32 cellular contexts compared by ENCODE assay signal in the genomic region with DNA sequence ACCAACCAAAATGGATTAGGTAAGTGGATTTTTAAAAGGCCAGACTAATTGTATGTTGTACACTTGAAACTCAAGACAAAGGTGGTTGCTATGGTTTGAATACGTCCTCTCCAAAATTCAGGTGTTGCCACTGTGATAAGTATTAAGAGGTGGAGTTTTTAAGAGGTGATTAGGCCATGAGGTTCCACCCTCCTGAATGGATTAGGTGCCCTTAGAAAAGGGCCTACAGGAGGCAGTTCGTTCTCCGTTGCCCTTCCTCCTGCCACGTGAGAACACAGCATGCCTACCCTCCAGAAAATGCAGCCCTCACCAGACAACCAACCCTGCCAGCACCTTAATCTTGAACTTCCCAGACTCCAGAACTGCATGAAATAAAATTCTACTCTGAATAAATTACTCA. TPM values are rescaled to one million over a fixed set of nuclear protein-coding genes. Genes with fewer than 3 reads are reported as not detected.
A peak's percentile ranks its signal among the peaks of the same experiment; 100 is the strongest.
DNase-seq lines count a peak whose midpoint lies in the region; ATAC-seq and TF ChIP-seq lines count a peak whose summit lies in the region.
"Had no signal": no experiment of that assay in that cellular context is flagged by ENCODE, and none has a peak within 500 bp of the region (broad histone marks: within the 10 kb centered on the region; RNA-seq: fewer than 3 reads in every experiment).

No MANE protein-coding gene starts in this region.

- H3K36me3 ChIP-seq in left lung (peaks cover 0 to 34% of the 10 kb centered on the region in 2 donors), urinary bladder (ENCODE audit: insufficient read depth) (no peaks in the 10 kb centered on the region), transverse colon (peaks cover 0 to 30% (median 3%) of the 10 kb centered on the region in 4 donors)

- peak overlapping the region; percentile 66 for H3K27ac ChIP-seq in RWPE1
- H3K27ac ChIP-seq in left lung: no peak overlapping the region
- H3K27ac ChIP-seq in urinary bladder (ENCODE audit: low read depth): peak overlapping the region; percentile 23
- H3K27ac ChIP-seq in transverse colon: no peak overlapping the region
- H3K27ac ChIP-seq: 22Rv1, ascending aorta, C4-2B, coronary artery, heart left ventricle, thyroid gland had no signal

- intact Hi-C loops in left lung (cut with DNase I) (no loop called here), transverse colon (cut with DNase I; ENCODE audit: low total_unique reads) (no loop called here)

- no peak for TF ChIP-seq CTCF in RWPE1 (conservative IDR thresholded peaks at IDR 0.05; ENCODE audit: low read depth)
- no peak for TF ChIP-seq CTCF in left lung (IDR thresholded peaks at IDR 0.05)
- no peak for TF ChIP-seq CTCF in transverse colon (IDR thresholded peaks at IDR 0.05)

- H3K9me3 ChIP-seq in left lung (no peaks in the 10 kb centered on the region), transverse colon (no peaks in the 10 kb centered on the region)
- H3K9me3 ChIP-seq: ascending aorta, heart left ventricle, thyroid gland had no signal

- CTCF ChIA-PET in RWPE1 (lab: Yijun Ruan, JAX): no interaction called here

- DNase-seq in NCI-H1417 (lab: John Stamatoyannopoulos, UW): peak in 2 of 3 experiments; percentile 16 to 70
- no peak for DNase-seq in NCI-H1417 treated with DMSO at 0.1 percent for 48 hours (lab: John Stamatoyannopoulos, UW)
- no peak for DNase-seq in RWPE1 (ENCODE audit: low spot score)
- peak in 1 of 2 donors; percentile 36 for DNase-seq in left lung
- no peak for DNase-seq in DMS114 treated with DMSO at 0.1 percent for 48 hours (lab: John Stamatoyannopoulos, UW; ENCODE audit: unreplicated experiment)
- no peak for DNase-seq in transverse colon
- DNase-seq: activated B cell treated with CpG ODN at 0.5 μM for 24 hours; activated CD4-positive, alpha-beta T cell treated with anti-CD3 and anti-CD28 coated beads, Interleukin-2, amount 50 U/mL, for 4 hours; activated gamma-delta T cell treated with Interleukin-2 at 50 U/mL for 16 hours; activated naive CD8-positive, alpha-beta T cell treated with anti-CD3 and anti-CD28 coated beads, Interleukin-2, amount 10 ng/mL, durations not matched to agents 7 days and 5 days; activated T-cell treated with anti-CD3 and anti-CD28 coated beads, Interleukin-2, amount 50 U/mL, for 48 hours; COR-L47; effector CD8-positive, alpha-beta T cell; heart left ventricle; HFFc6; islet precursor cell; left ventricle myocardium superior; NCI-H1930; NCI-H226; NCI-H82; right cardiac atrium; RPMI8226; stimulated activated CD8-positive, alpha-beta memory T cell treated with anti-CD3 and anti-CD28 coated beads, Interleukin-4, amount 100 ng/mL, for 48 hours; stimulated activated naive CD8-positive, alpha-beta T cell treated with anti-CD3 and anti-CD28 coated beads, Interleukin-15, amount 100 ng/mL, for 72 hours; T-helper 1 cell; thyroid gland had no signal

- POLR2A ChIA-PET in RWPE1 (lab: Yijun Ruan, JAX; ENCODE audit: low non-redundant PET): no interaction called here

- H3K4me1 ChIP-seq in left lung (peaks cover 3 to 6% of the 10 kb centered on the region in 2 donors), urinary bladder (ENCODE audit: insufficient read depth) (no peaks in the 10 kb centered on the region), transverse colon (no peaks in the 10 kb centered on the region)

- ATAC-seq in left lung: peak; percentile 94
- ATAC-seq in SK-N-SH treated with all-trans-retinoic acid at 6 μM for 48 hours: no peak
- ATAC-seq: heart left ventricle; left ventricle myocardium superior; right cardiac atrium; stimulated activated naive CD8-positive, alpha-beta T cell treated with anti-CD3 and anti-CD28 coated beads, Interleukin-15, amount 100 ng/mL, for 72 hours had no signal

- in situ Hi-C loops in transverse colon (cut with MboI; ENCODE audit: low pct_ligation_motif_present in 1 of 4, low pct_unique_long_range_greater_than_20kb in 1 of 4, low sequenced_read_pairs in 3 of 4): no loop called here

- no peak for TF ChIP-seq POLR2A in transverse colon (IDR thresholded peaks at IDR 0.05)

- H3K27me3 ChIP-seq in left lung: no peaks in the 10 kb centered on the region
- H3K27me3 ChIP-seq in transverse colon: no peaks in the 10 kb centered on the region
- H3K27me3 ChIP-seq: ascending aorta, heart left ventricle, thyroid gland had no signal

- H3K4me3 ChIP-seq in left lung: no peak overlapping the region
- no peak overlapping the region for H3K4me3 ChIP-seq in urinary bladder (ENCODE audit: low read depth, low read length)
- no peak overlapping the region for H3K4me3 ChIP-seq in transverse colon
- H3K4me3 ChIP-seq: ascending aorta, coronary artery, heart left ventricle, thyroid gland had no signal

- no peak for TF ChIP-seq EP300 in transverse colon (IDR thresholded peaks at IDR 0.05; ENCODE audit: low read depth)

- 85% methylated on average over 4 of the region's 4 CpGs for WGBS in urinary bladder
- 98% methylated on average over 4 of the region's 4 CpGs; no CpG with 5 or more reads in 1 of the 2 donors for WGBS in transverse colon (ENCODE audit: low coverage in 1 of 2), 2 donors

TF ChIP-seq in SK-N-SH treated with all-trans-retinoic acid at 6 μM for 48 hours, 23 proteins besides CTCF, POLR2A, EP300 and RAD21:
- TF ChIP-seq, protein P1, sequence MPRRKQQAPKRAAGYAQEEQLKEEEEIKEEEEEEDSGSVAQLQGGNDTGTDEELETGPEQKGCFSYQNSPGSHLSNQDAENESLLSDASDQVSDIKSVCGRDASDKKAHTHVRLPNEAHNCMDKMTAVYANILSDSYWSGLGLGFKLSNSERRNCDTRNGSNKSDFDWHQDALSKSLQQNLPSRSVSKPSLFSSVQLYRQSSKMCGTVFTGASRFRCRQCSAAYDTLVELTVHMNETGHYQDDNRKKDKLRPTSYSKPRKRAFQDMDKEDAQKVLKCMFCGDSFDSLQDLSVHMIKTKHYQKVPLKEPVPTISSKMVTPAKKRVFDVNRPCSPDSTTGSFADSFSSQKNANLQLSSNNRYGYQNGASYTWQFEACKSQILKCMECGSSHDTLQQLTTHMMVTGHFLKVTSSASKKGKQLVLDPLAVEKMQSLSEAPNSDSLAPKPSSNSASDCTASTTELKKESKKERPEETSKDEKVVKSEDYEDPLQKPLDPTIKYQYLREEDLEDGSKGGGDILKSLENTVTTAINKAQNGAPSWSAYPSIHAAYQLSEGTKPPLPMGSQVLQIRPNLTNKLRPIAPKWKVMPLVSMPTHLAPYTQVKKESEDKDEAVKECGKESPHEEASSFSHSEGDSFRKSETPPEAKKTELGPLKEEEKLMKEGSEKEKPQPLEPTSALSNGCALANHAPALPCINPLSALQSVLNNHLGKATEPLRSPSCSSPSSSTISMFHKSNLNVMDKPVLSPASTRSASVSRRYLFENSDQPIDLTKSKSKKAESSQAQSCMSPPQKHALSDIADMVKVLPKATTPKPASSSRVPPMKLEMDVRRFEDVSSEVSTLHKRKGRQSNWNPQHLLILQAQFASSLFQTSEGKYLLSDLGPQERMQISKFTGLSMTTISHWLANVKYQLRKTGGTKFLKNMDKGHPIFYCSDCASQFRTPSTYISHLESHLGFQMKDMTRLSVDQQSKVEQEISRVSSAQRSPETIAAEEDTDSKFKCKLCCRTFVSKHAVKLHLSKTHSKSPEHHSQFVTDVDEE (CRISPR knock-in tag; IDR thresholded peaks at IDR 0.05): no peak
- no peak for TF ChIP-seq ZNF70 (CRISPR knock-in tag; IDR thresholded peaks at IDR 0.05)
TF ChIP-seq in SK-N-SH treated with all-trans-retinoic acid at 6 μM for 48 hours: peak in this region for 0.

RNA-seq across cellular contexts. Expression of a gene that starts 51.2 kb away (rescaled TPM):
- 100 to 1,000 TPM; 117 to 134 TPM for total RNA-seq in left lung
- total RNA-seq in urinary bladder: 69.4 TPM
- 163 TPM for polyA plus RNA-seq in urinary bladder
- 100 to 1,000 TPM in 2 of 4 donors, 10 to 100 TPM in 2; 83.8 to 200 (median 101) TPM for total RNA-seq in transverse colon

Comparison
In these comparisons a context has a peak if more than half of its experiments do, and no peak if none do; other contexts are left out.
1. DNase-seq: peak in NCI-H1417 (2 of 3); none in NCI-H1417 treated with DMSO at 0.1 percent for 48 hours (single experiment), RWPE1 (single experiment), DMS114 treated with DMSO at 0.1 percent for 48 hours (single experiment) and transverse colon (single experiment).
2. H3K27ac ChIP-seq: peak in RWPE1 (single experiment) and urinary bladder (single experiment); none in left lung (0 of 2) and transverse colon (0 of 4).